ENCODE assay signal across 21 cellular contexts in the genomic region with DNA sequence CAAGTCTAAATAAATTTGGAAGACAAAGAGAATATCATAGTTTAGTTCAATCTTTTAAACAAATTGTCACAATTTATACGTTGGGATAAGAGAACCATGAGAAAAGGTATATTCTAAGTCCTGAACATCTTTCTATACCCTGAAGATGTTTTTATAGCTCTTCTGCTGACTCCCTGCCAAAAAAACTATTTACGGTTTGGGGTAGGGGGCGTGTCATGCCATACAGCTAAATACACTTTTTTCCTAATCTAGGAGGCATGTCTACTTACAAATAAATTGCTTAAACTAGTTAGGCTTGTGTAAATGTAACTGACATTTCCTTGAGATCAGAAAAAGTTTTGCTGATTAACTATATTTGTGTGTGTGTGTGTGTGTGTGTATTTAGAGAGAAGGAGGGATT.
"Had no signal": no experiment of that assay in that cellular context is flagged by ENCODE, and none has a peak within 500 bp of the region (broad histone marks: within the 10 kb centered on the region; RNA-seq: fewer than 3 reads in every experiment).

No MANE protein-coding gene starts in this region.

- H3K9me3 Mint-ChIP-seq: activated naive CD4-positive, alpha-beta T cell treated with anti-CD3 and anti-CD28 coated beads for 36 hours; activated T-helper 17 cell treated with anti-CD3 and anti-CD28 coated beads, Interleukin-2, amount 50 U/mL, for 72 hours; endodermal cell; naive thymus-derived CD8-positive, alpha-beta T cell; stimulated activated naive CD8-positive, alpha-beta T cell treated with anti-CD3 and anti-CD28 coated beads, Interleukin-15, Interleukin-2, amounts not matched to agents 100 ng/mL and 50 ng/mL, for 24 hours had no signal

- H3K4me3 ChIP-seq: cardiac muscle cell, dorsolateral prefrontal cortex, left ventricle myocardium inferior, skin epidermis, suprapubic skin, upper lobe of left lung had no signal

- H3K27me3 Mint-ChIP-seq: activated T-helper 17 cell treated with anti-CD3 and anti-CD28 coated beads, Interleukin-2, amount 50 U/mL, for 72 hours; naive thymus-derived CD8-positive, alpha-beta T cell; stimulated activated naive CD8-positive, alpha-beta T cell treated with anti-CD3 and anti-CD28 coated beads, Interleukin-15, Interleukin-2, amounts not matched to agents 100 ng/mL and 50 ng/mL, for 24 hours had no signal

- H3K27ac Mint-ChIP-seq: activated naive CD4-positive, alpha-beta T cell treated with anti-CD3 and anti-CD28 coated beads for 36 hours; activated T-helper 17 cell treated with anti-CD3 and anti-CD28 coated beads, Interleukin-2, amount 50 U/mL, for 72 hours; memory B cell; stimulated activated naive CD8-positive, alpha-beta T cell treated with anti-CD3 and anti-CD28 coated beads, Interleukin-15, Interleukin-2, amounts not matched to agents 100 ng/mL and 50 ng/mL, for 24 hours had no signal

- H3K4me3 Mint-ChIP-seq: activated naive CD4-positive, alpha-beta T cell treated with anti-CD3 and anti-CD28 coated beads for 36 hours; activated T-helper 17 cell treated with anti-CD3 and anti-CD28 coated beads, Interleukin-2, amount 50 U/mL, for 72 hours; endodermal cell; memory B cell; naive thymus-derived CD8-positive, alpha-beta T cell; stimulated activated naive CD8-positive, alpha-beta T cell treated with anti-CD3 and anti-CD28 coated beads, Interleukin-15, Interleukin-2, amounts not matched to agents 100 ng/mL and 50 ng/mL, for 24 hours had no signal

- H3K27me3 ChIP-seq: cardiac muscle cell, dorsolateral prefrontal cortex, suprapubic skin, upper lobe of left lung had no signal

- H3K36me3 ChIP-seq: cardiac muscle cell, left ventricle myocardium inferior, suprapubic skin, upper lobe of left lung had no signal

- H3K9me3 ChIP-seq: left ventricle myocardium inferior, suprapubic skin, upper lobe of left lung had no signal

- H3K27ac ChIP-seq: cardiac muscle cell, dorsolateral prefrontal cortex, left ventricle myocardium inferior, skin epidermis, suprapubic skin had no signal

- DNase-seq: activated CD4-positive, alpha-beta T cell treated with anti-CD3 and anti-CD28 coated beads for 1 hour; activated CD4-positive, alpha-beta T cell treated with anti-CD3 and anti-CD28 coated beads, Interleukin-2, amount 50 U/mL, for 4 hours; activated naive CD4-positive, alpha-beta T cell treated with anti-CD3 and anti-CD28 coated beads for 36 hours; activated T-cell treated with anti-CD3 and anti-CD28 coated beads for 4 hours; dorsolateral prefrontal cortex; endodermal cell; hippocampal formation; kidney; left ventricle myocardium inferior; naive thymus-derived CD8-positive, alpha-beta T cell; nucleus accumbens; stimulated activated CD4-positive, alpha-beta T cell treated with anti-CD3 and anti-CD28 coated beads, Interleukin-4, amount 100 ng/mL, for 24 hours; T1000; upper lobe of left lung had no signal

- ATAC-seq: activated T-helper 17 cell treated with anti-CD3 and anti-CD28 coated beads, Interleukin-2, amount 50 U/mL, for 72 hours; esophagus mucosa; naive thymus-derived CD8-positive, alpha-beta T cell had no signal
